Comparison of ENCODE assay signal across 8 cellular contexts in genomic region chr17:50149099-50149424, GRCh38. TPM values are rescaled to one million over a fixed set of nuclear protein-coding genes. Genes with fewer than 3 reads are reported as not detected.
DNase-seq lines count a peak whose midpoint lies in the region; TF ChIP-seq lines count a peak whose summit lies in the region.

No MANE protein-coding gene starts in this region.

- H2BK12ac ChIP-seq in trophoblast cell (ENCODE audit: low read length): no peak overlapping the region

- H3K27me3 ChIP-seq in trophoblast cell (ENCODE audit: insufficient read depth, low read length): no peaks in the 10 kb centered on the region

- peaks cover 23% of the 10 kb centered on the region for H3K79me1 ChIP-seq in trophoblast cell (ENCODE audit: low read length)

- H3K14ac ChIP-seq in trophoblast cell (ENCODE audit: low read length): peak overlapping the region; percentile 87

- peak overlapping the region; percentile 60 for H3K18ac ChIP-seq in trophoblast cell (ENCODE audit: low read length)

- DNase-seq in ELR (ENCODE audit: low read depth): peak; percentile 42
- DNase-seq in OCI-M1 (lab: John Stamatoyannopoulos, UW): peak; percentile 41
- DNase-seq in epithelial cell of esophagus (ENCODE audit: low read depth): no peak
- DNase-seq in trophoblast cell: no peak
- DNase-seq in NCI-H226: no peak
- no peak for DNase-seq in NCI-H2029 (lab: John Stamatoyannopoulos, UW)
- no peak for DNase-seq in NCI-H446 treated with DMSO at 0.1 percent for 48 hours (lab: John Stamatoyannopoulos, UW)
- no peak for DNase-seq in activated CD8-positive, alpha-beta memory T cell treated with anti-CD3 and anti-CD28 coated beads for 24 hours

- H2BK5ac ChIP-seq in trophoblast cell (ENCODE audit: low read depth, low read length, poor library complexity): peak overlapping the region; percentile 18

- H3K4me3 ChIP-seq in epithelial cell of esophagus (ENCODE audit: low read length) (peak overlapping the region; percentile 74), trophoblast cell (ENCODE audit: low read depth, low read length) (peak overlapping the region; percentile 85)

- peak overlapping the region; percentile 80 for H4K91ac ChIP-seq in trophoblast cell (ENCODE audit: low read depth, low read length)

- no peak for TF ChIP-seq CTCF in epithelial cell of esophagus (IDR thresholded peaks at IDR 0.05; ENCODE audit: insufficient read depth, low read depth, low read length, missing control alignments)

- peaks cover 19% of the 10 kb centered on the region for H3K79me2 ChIP-seq in trophoblast cell (ENCODE audit: control insufficient read depth, insufficient read depth, low read length, poor library complexity)

- H4K12ac ChIP-seq in trophoblast cell (ENCODE audit: low read depth, low read length): peak overlapping the region; percentile 71

- H2AFZ ChIP-seq in trophoblast cell (ENCODE audit: insufficient read depth, low read length, poor library complexity): peak overlapping the region; percentile 5

- peak overlapping the region; percentile 59 for H3K9ac ChIP-seq in trophoblast cell (ENCODE audit: low read length)

- H3K4me2 ChIP-seq in trophoblast cell (ENCODE audit: low read length): peak overlapping the region; percentile 95

- no peak overlapping the region for H2BK120ac ChIP-seq in trophoblast cell (ENCODE audit: insufficient read depth, low read length, poor library complexity)

- no CpG with 5 or more reads among the region's 28 CpGs for WGBS in trophoblast cell (ENCODE audit: extremely low coverage, insufficient coverage, insufficient read length)

- H3K9me3 ChIP-seq in trophoblast cell (ENCODE audit: insufficient read depth, low read depth, low read length): no peaks in the 10 kb centered on the region

- H3K36me3 ChIP-seq in trophoblast cell (ENCODE audit: control insufficient read depth in 1 of 2, insufficient read depth in 2 of 2, low read length in 2 of 2): peaks cover 22 to 27% of the 10 kb centered on the region in 2 experiments

- peak overlapping the region; percentile 84 for H3K4ac ChIP-seq in trophoblast cell (ENCODE audit: low read depth, low read length)

- H2AK5ac ChIP-seq in trophoblast cell (ENCODE audit: low read length): peak overlapping the region; percentile 73

- H3K4me1 ChIP-seq in trophoblast cell (ENCODE audit: control insufficient read depth in 1 of 2, insufficient read depth in 2 of 2, low read length in 2 of 2): peaks cover 15 to 27% of the 10 kb centered on the region in 2 experiments

- peak overlapping the region; percentile 14 for H3K27ac ChIP-seq in trophoblast cell (ENCODE audit: low read depth, low read length)

- no peak overlapping the region for H3K23ac ChIP-seq in trophoblast cell (ENCODE audit: low read length)

- peak overlapping the region; percentile 74 for H4K8ac ChIP-seq in trophoblast cell (ENCODE audit: low read depth, low read length)

RNA-seq across cellular contexts. Expression of gene PPP1R9B, which starts 1.4 kb away (rescaled TPM):
- polyA plus RNA-seq in trophoblast cell (2013): 23.2 and 23.4 TPM in 2 replicates

RNA-seq across cellular contexts. Expression of gene SGCA, which starts 16.7 kb away (rescaled TPM):
- not detected in 2 replicates for polyA plus RNA-seq in trophoblast cell (2013)

RNA-seq across cellular contexts. Expression of gene SAMD14, which starts 19.1 kb away (rescaled TPM):
- polyA plus RNA-seq in trophoblast cell (2013): 6.9 and 7.4 TPM in 2 replicates

RNA-seq across cellular contexts. Expression of gene COL1A1, which starts 52.4 kb away (rescaled TPM):
- polyA plus RNA-seq in trophoblast cell (2013): 548 and 582 TPM in 2 replicates

RNA-seq across cellular contexts. Expression of gene PDK2, which starts 53.9 kb away (rescaled TPM):
- 16.1 and 16.2 TPM in 2 replicates for polyA plus RNA-seq in trophoblast cell (2013)

Comparison
In these comparisons a context has a peak if more than half of its experiments do, and no peak if none do; other contexts are left out.
1. DNase-seq: peak in ELR (single experiment) and OCI-M1 (single experiment); none in epithelial cell of esophagus (single experiment), trophoblast cell (0 of 2), NCI-H226 (single experiment), NCI-H2029 (single experiment), NCI-H446 treated with DMSO at 0.1 percent for 48 hours (single experiment) and activated CD8-positive, alpha-beta memory T cell treated with anti-CD3 and anti-CD28 coated beads for 24 hours (single experiment).